Comparison of ENCODE assay signal across 11 cellular contexts in genomic region chr2:8658064-8658862, GRCh38.
"Had no signal": no experiment of that assay in that cellular context is flagged by ENCODE, and none has a peak within 500 bp of the region (broad histone marks: within the 10 kb centered on the region; RNA-seq: fewer than 3 reads in every experiment).

No MANE protein-coding gene starts in this region.

- ATAC-seq: heart left ventricle had no signal

- H3K36me3 ChIP-seq: ascending aorta, breast epithelium, heart left ventricle, upper lobe of left lung had no signal

- H3K27ac ChIP-seq: ascending aorta, breast epithelium, epithelial cell of prostate, heart left ventricle, skin epidermis, upper lobe of left lung had no signal

- H3K9me3 ChIP-seq: ascending aorta, breast epithelium, heart left ventricle, upper lobe of left lung had no signal

- H3K4me3 Mint-ChIP-seq: activated CD4-positive, alpha-beta memory T cell treated with anti-CD3 and anti-CD28 coated beads for 36 hours; activated CD4-positive, alpha-beta T cell treated with anti-CD3 and anti-CD28 coated beads for 36 hours had no signal

- H3K9me3 Mint-ChIP-seq: activated CD4-positive, alpha-beta memory T cell treated with anti-CD3 and anti-CD28 coated beads for 36 hours had no signal

- H3K27ac Mint-ChIP-seq: activated CD4-positive, alpha-beta memory T cell treated with anti-CD3 and anti-CD28 coated beads for 36 hours; activated CD4-positive, alpha-beta T cell treated with anti-CD3 and anti-CD28 coated beads for 36 hours had no signal

- H3K4me1 ChIP-seq: breast epithelium had no signal

- H3K27me3 ChIP-seq: ascending aorta, breast epithelium, heart left ventricle, upper lobe of left lung had no signal

- H3K36me3 Mint-ChIP-seq: activated CD4-positive, alpha-beta memory T cell treated with anti-CD3 and anti-CD28 coated beads for 36 hours had no signal

- H3K4me3 ChIP-seq: ascending aorta, breast epithelium, heart left ventricle, skin epidermis, upper lobe of left lung had no signal

- DNase-seq: activated naive CD4-positive, alpha-beta T cell treated with Interleukin-2 at 50 U/mL for 16 hours; heart left ventricle; left cardiac atrium; retina; upper lobe of left lung had no signal
